Comparison of ENCODE assay signal across 20 cellular contexts in the genomic region with DNA sequence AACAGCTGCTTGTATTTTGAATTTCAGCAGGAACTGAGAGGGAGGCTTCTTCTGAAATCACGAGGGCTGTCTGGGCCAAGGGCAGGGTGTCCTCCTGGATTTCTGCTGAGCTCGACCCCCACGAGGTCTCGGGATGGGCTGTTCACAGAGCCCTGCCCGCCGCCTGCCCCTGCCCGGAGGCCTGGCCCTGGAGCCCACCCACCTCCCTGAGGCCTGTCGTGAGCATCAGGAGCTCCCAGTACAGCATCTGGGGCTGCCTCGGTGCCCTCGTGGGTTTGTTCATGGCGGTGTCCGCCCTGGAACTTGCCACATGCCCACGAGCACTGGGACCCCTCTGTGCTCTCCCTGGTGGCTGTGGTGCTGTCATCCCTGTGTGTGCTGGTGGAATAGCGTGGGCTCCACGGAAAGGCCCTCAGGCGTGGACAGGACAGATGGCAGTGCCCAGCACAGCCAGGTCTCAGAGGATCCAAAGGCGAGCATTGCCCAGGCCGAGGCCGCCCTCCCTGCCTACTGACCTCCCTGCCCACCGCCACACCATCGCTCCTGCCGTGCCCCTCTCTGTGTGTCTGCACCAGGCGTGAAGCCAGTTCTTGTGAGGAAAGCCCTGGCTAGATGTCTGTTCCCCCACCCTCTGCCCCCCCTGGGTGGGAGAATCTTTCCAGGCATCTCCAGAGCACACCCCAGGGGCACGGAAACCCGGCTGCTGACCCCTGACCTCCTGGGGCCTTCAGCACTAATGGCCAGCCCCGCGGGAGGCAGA. TPM values are rescaled to one million over a fixed set of nuclear protein-coding genes. Genes with fewer than 3 reads are reported as not detected.
DNase-seq lines count a peak whose midpoint lies in the region; ATAC-seq and TF ChIP-seq lines count a peak whose summit lies in the region.
"Had no signal": no experiment of that assay in that cellular context is flagged by ENCODE, and none has a peak within 500 bp of the region (broad histone marks: within the 10 kb centered on the region; RNA-seq: fewer than 3 reads in every experiment).

No MANE protein-coding gene starts in this region.

- H3K4me3 ChIP-seq in SK-N-MC (no peak overlapping the region), gastroesophageal sphincter (peak overlapping the region in 1 of 2 donors; percentile 10), stomach smooth muscle (ENCODE audit: low read length in 2 of 2) (peak overlapping the region in 1 of 2 donors; percentile 55)
- H3K4me3 ChIP-seq: BLaER1 treated with 17β-estradiol and CSF1 and Interleukin-3, amounts not matched to agents 10 nM and 100 nM had no signal

- no peak overlapping the region for H3K9ac ChIP-seq in SK-N-MC (ENCODE audit: insufficient read length)
- peak overlapping the region; percentile 81 to 82 for H3K9ac ChIP-seq in stomach smooth muscle (ENCODE audit: low read length in 2 of 2)
- H3K9ac ChIP-seq: BLaER1 treated with 17β-estradiol and CSF1 and Interleukin-3, amounts not matched to agents 10 nM and 100 nM had no signal

- intact Hi-C loops in activated naive CD4-positive, alpha-beta T cell treated with anti-CD3 and anti-CD28 coated beads for 36 hours (cut with micrococcal nuclease): no loop called here

- peak overlapping the region; percentile 31; the same call in 1 of the 2 replicates for H3K27ac ChIP-seq in SK-N-MC
- peak overlapping the region; percentile 74 to 98 (median 96) for H3K27ac ChIP-seq in gastroesophageal sphincter
- H3K27ac ChIP-seq in stomach smooth muscle (ENCODE audit: low read length): peak overlapping the region; percentile 99
- H3K27ac ChIP-seq: BLaER1 treated with 17β-estradiol and CSF1 and Interleukin-3, amounts not matched to agents 10 nM and 100 nM had no signal

- H3K27me3 ChIP-seq in gastroesophageal sphincter (no peaks in the 10 kb centered on the region), stomach smooth muscle (ENCODE audit: control insufficient read depth in 1 of 2, insufficient read depth in 2 of 2, low read length in 2 of 2) (no peaks in the 10 kb centered on the region)
- H3K27me3 ChIP-seq: BLaER1 treated with 17β-estradiol and CSF1 and Interleukin-3, amounts not matched to agents 10 nM and 100 nM had no signal

- TF ChIP-seq CTCF in gastroesophageal sphincter (IDR thresholded peaks at IDR 0.05) (no peak), nephron (IDR thresholded peaks at IDR 0.05; ENCODE audit: unreplicated experiment in 3 of 3) (no peak)

- CTCF ChIA-PET in activated naive CD4-positive, alpha-beta T cell treated with anti-CD3 and anti-CD28 coated beads for 36 hours (lab: Charles Lee): no interaction called here

- no peaks in the 10 kb centered on the region for H3K9me3 ChIP-seq in SK-N-MC (ENCODE audit: low read depth, low read length)
- H3K9me3 ChIP-seq in gastroesophageal sphincter: no peaks in the 10 kb centered on the region
- no peaks in the 10 kb centered on the region for H3K9me3 ChIP-seq in stomach smooth muscle (ENCODE audit: control insufficient read depth in 2 of 2, low read length in 2 of 2)
- H3K9me3 ChIP-seq: BLaER1 treated with 17β-estradiol and CSF1 and Interleukin-3, amounts not matched to agents 10 nM and 100 nM had no signal

- TF ChIP-seq POLR2A in gastroesophageal sphincter (IDR thresholded peaks at IDR 0.05): no peak

- no peaks in the 10 kb centered on the region for H3K36me3 Mint-ChIP-seq in nephron (ENCODE audit: low read depth)
- no peaks in the 10 kb centered on the region for H3K36me3 Mint-ChIP-seq in activated naive CD4-positive, alpha-beta T cell treated with anti-CD3 and anti-CD28 coated beads for 36 hours (ENCODE audit: low read depth)
- H3K36me3 Mint-ChIP-seq: activated naive CD4-positive, alpha-beta T cell treated with anti-CD3 and anti-CD28 coated beads, Interleukin-2, amount 50 U/mL, for 72 hours; naive thymus-derived CD8-positive, alpha-beta T cell had no signal

- no peaks in the 10 kb centered on the region for H3K9me3 Mint-ChIP-seq in nephron
- no peaks in the 10 kb centered on the region for H3K9me3 Mint-ChIP-seq in activated naive CD4-positive, alpha-beta T cell treated with anti-CD3 and anti-CD28 coated beads for 36 hours
- H3K9me3 Mint-ChIP-seq: activated B cell treated with CpG ODN at 0.5 μM for 24 hours; activated naive CD4-positive, alpha-beta T cell treated with anti-CD3 and anti-CD28 coated beads, Interleukin-2, amount 50 U/mL, for 72 hours; central memory CD8-positive, alpha-beta T cell; naive thymus-derived CD8-positive, alpha-beta T cell; T-helper 1 cell treated with Interleukin-12 subunit alpha and Interleukin-12 subunit beta and Interleukin-4 antibody, amounts not matched to agents 30 μg/mL and 1 μg/mL, for 36 hours had no signal

- H3K36me3 ChIP-seq in SK-N-MC (ENCODE audit: insufficient read depth, low read length) (peaks cover 18% of the 10 kb centered on the region), gastroesophageal sphincter (peaks cover 0 to 6% of the 10 kb centered on the region in 2 donors), stomach smooth muscle (ENCODE audit: control insufficient read depth in 2 of 2, insufficient read depth in 2 of 2, low read length in 2 of 2) (peaks cover 5 to 8% of the 10 kb centered on the region in 2 donors)
- H3K36me3 ChIP-seq: BLaER1 treated with 17β-estradiol and CSF1 and Interleukin-3, amounts not matched to agents 10 nM and 100 nM had no signal

- H3K4me1 ChIP-seq in gastroesophageal sphincter (peaks cover 11 to 82% (median 30%) of the 10 kb centered on the region in 3 donors), stomach smooth muscle (ENCODE audit: control insufficient read depth, insufficient read depth, low read length) (peaks cover 64% of the 10 kb centered on the region)

- H3K4me1 Mint-ChIP-seq in nephron: peaks cover 9% of the 10 kb centered on the region
- H3K4me1 Mint-ChIP-seq in activated naive CD4-positive, alpha-beta T cell treated with anti-CD3 and anti-CD28 coated beads for 36 hours (ENCODE audit: low read depth): no peaks in the 10 kb centered on the region
- H3K4me1 Mint-ChIP-seq: central memory CD8-positive, alpha-beta T cell had no signal

- ATAC-seq in gastroesophageal sphincter (peak; percentile 0), GM18870 (IDR thresholded peaks at IDR 0.05; ENCODE audit: unreplicated experiment) (no peak)
- ATAC-seq: activated naive CD4-positive, alpha-beta T cell treated with anti-CD3 and anti-CD28 coated beads, Interleukin-2, amount 50 U/mL, for 72 hours; naive thymus-derived CD8-positive, alpha-beta T cell had no signal

- no CpG with 5 or more reads among the region's 27 CpGs for WGBS in gastroesophageal sphincter (ENCODE audit: low coverage in 1 of 2), 2 donors

- peaks cover 8% of the 10 kb centered on the region for H3K27me3 Mint-ChIP-seq in nephron (ENCODE audit: low read depth)
- H3K27me3 Mint-ChIP-seq in activated naive CD4-positive, alpha-beta T cell treated with anti-CD3 and anti-CD28 coated beads for 36 hours (ENCODE audit: low read depth): no peaks in the 10 kb centered on the region
- H3K27me3 Mint-ChIP-seq: activated B cell treated with CpG ODN at 0.5 μM for 24 hours; central memory CD8-positive, alpha-beta T cell; naive thymus-derived CD8-positive, alpha-beta T cell had no signal

- TF ChIP-seq EP300 in gastroesophageal sphincter (IDR thresholded peaks at IDR 0.05): no peak

- no peak overlapping the region for H3K4me3 Mint-ChIP-seq in nephron
- H3K4me3 Mint-ChIP-seq in activated naive CD4-positive, alpha-beta T cell treated with anti-CD3 and anti-CD28 coated beads for 36 hours: no peak overlapping the region
- H3K4me3 Mint-ChIP-seq: activated B cell treated with CpG ODN at 0.5 μM for 24 hours; central memory CD8-positive, alpha-beta T cell; naive thymus-derived CD8-positive, alpha-beta T cell; T-helper 1 cell treated with Interleukin-12 subunit alpha and Interleukin-12 subunit beta and Interleukin-4 antibody, amounts not matched to agents 30 μg/mL and 1 μg/mL, for 36 hours had no signal

- peak overlapping the region in 2 of 3 experiments; percentile 46 to 86 for H3K27ac Mint-ChIP-seq in nephron
- H3K27ac Mint-ChIP-seq in activated naive CD4-positive, alpha-beta T cell treated with anti-CD3 and anti-CD28 coated beads for 36 hours: no peak overlapping the region
- H3K27ac Mint-ChIP-seq: activated B cell treated with CpG ODN at 0.5 μM for 24 hours; activated naive CD4-positive, alpha-beta T cell treated with anti-CD3 and anti-CD28 coated beads, Interleukin-2, amount 50 U/mL, for 72 hours; naive thymus-derived CD8-positive, alpha-beta T cell; T-helper 1 cell treated with Interleukin-12 subunit alpha and Interleukin-12 subunit beta and Interleukin-4 antibody, amounts not matched to agents 30 μg/mL and 1 μg/mL, for 36 hours had no signal

- DNase-seq in SK-N-MC (ENCODE audit: low read depth, low spot score): no peak
- DNase-seq in superior temporal gyrus (ENCODE audit: extremely low spot score): no peak
- DNase-seq in NOMO-1 (lab: John Stamatoyannopoulos, UW; ENCODE audit: unreplicated experiment in 2 of 2): no peak
- no peak for DNase-seq in activated naive CD4-positive, alpha-beta T cell treated with anti-CD3 and anti-CD28 coated beads for 36 hours
- DNase-seq: activated B cell treated with CpG ODN at 0.5 μM for 24 hours; activated CD8-positive, alpha-beta memory T cell treated with anti-CD3 and anti-CD28 coated beads, Interleukin-2, amount 50 U/mL, for 4 hours; DMS79; MM.1S; naive thymus-derived CD8-positive, alpha-beta T cell; NCI-H2029; NCI-H526 treated with DMSO at 0.1 percent for 48 hours had no signal

RNA-seq across cellular contexts. Expression of a gene that starts 25.9 kb away (rescaled TPM):
- 100 to 1,000 TPM; 213 to 355 (median 286) TPM for total RNA-seq in gastroesophageal sphincter
- total RNA-seq in activated naive CD4-positive, alpha-beta T cell treated with anti-CD3 and anti-CD28 coated beads for 36 hours: under 1 TPM; 0.62 to 0.69 TPM
- total RNA-seq: endothelial cell of umbilical vein; naive thymus-derived CD8-positive, alpha-beta T cell had no signal

Comparison
In these comparisons a context has a peak if more than half of its experiments do, and no peak if none do; other contexts are left out.
1. H3K27ac ChIP-seq: peak in every context shown above with its lines; median percentile 99 in stomach smooth muscle; 96 in gastroesophageal sphincter; 31 in SK-N-MC.
2. RNA of a gene that starts 25.9 kb away (total RNA-seq): 213 to 355 TPM in gastroesophageal sphincter; 0.62 to 0.69 TPM in activated naive CD4-positive, alpha-beta T cell treated with anti-CD3 and anti-CD28 coated beads for 36 hours; every median in the first group is over 100 times any median in the second.